In the genomic region with DNA sequence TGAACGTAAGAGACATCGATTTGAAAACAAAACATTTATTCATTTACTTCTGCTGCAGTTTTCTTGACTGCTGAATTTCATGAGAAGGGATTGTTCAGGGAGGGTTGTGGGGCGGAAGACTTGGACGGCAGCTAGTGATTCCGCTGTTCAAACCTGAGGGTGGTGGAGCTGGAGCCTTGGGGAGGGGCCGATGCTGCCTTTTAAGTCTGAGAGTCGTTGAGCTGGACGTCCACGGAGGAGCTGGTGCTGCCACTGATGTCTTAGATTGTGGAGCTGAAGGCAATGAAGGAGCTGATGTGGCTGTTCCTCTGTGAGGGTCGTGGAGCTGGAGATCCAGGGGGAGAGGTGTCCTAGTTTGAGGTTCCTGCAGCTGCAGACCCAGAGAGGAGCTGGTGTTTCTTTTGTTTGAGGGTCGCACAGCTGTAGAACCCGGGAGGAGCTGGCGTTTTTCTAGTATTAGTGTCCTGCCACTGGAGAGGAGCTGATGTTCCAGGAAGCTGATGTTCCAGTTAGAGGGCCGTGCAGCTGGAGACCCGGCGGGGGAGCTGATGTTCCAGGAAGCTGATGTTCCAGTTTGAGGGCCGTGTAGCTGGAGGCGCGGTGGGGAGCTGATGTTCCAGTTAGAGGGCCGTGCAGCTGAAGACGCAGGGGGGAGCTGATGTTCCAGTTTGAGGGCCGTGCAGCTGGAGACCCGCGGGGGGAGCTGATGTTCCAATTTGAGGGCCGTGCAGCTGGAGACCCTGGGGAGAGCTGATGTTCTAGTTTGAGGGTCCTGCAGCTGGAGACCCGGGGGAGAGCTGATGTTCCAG, we compare ENCODE assay signal across 11 cellular contexts.
DNase-seq lines count a peak whose midpoint lies in the region; ATAC-seq, FAIRE-seq and TF ChIP-seq lines count a peak whose summit lies in the region.
"Had no signal": no experiment of that assay in that cellular context is flagged by ENCODE, and none has a peak within 500 bp of the region (broad histone marks: within the 10 kb centered on the region; RNA-seq: fewer than 3 reads in every experiment).

No MANE protein-coding gene starts in this region.

- peaks cover 43% of the 10 kb centered on the region for H3K27me3 ChIP-seq in DND-41 (ENCODE audit: insufficient read depth, low read length, poor library complexity)

- no peak overlapping the region for H3K4me3 Mint-ChIP-seq in neural crest cell

- H3K4me1 ChIP-seq in DND-41 (ENCODE audit: insufficient read depth, low read length), result no peaks in the 10 kb centered on the region

- no peak overlapping the region for H3K9ac ChIP-seq in DND-41 (ENCODE audit: low read depth, low read length)

- ATAC-seq in DND-41 (ENCODE audit: insufficient read depth, low read depth), result peak; percentile 31; the same call in 1 of the 3 replicates
- no peak for ATAC-seq in HG03159 (IDR thresholded peaks at IDR 0.05; ENCODE audit: unreplicated experiment)
- ATAC-seq: activated CD4-positive, CD25-positive, alpha-beta regulatory T cell treated with anti-CD3 and anti-CD28 coated beads, Interleukin-2, amount 50 U/mL, for 24 hours had no signal

- DNase-seq in DND-41 (peak; percentile 9), NB4 (ENCODE audit: low read depth) (peak; percentile 62), dermis blood vessel endothelial cell (peak; percentile 43), neural crest cell (ENCODE audit: low read depth, low spot score) (no peak), D721Med (ENCODE audit: insufficient read length, low spot score) (no peak), 8988T (no peak)
- no peak for DNase-seq in stimulated activated CD4-positive, alpha-beta T cell treated with anti-CD3 and anti-CD28 coated beads, Interleukin-12 subunit alpha, Interleukin-12 subunit beta, amount 100 ng/mL, for 4 hours
- DNase-seq: stimulated activated CD4-positive, alpha-beta T cell treated with anti-CD3 and anti-CD28 coated beads, Interleukin-2, amount 100 ng/mL, for 48 hours had no signal

- H3K9me3 ChIP-seq in DND-41 (ENCODE audit: insufficient read depth, low read length, severe bottlenecking), result no peaks in the 10 kb centered on the region

- H3K4me2 ChIP-seq in DND-41 (ENCODE audit: insufficient read depth, low read length), result no peak overlapping the region

- FAIRE-seq in D721Med (lab: Jason Lieb, UNC), result no peak

- peaks cover 3% of the 10 kb centered on the region for H3K9me3 Mint-ChIP-seq in neural crest cell

- no peaks in the 10 kb centered on the region for H3K4me1 Mint-ChIP-seq in neural crest cell

- H3K4me3 ChIP-seq in DND-41 (ENCODE audit: low read depth in 1 of 2, low read length in 2 of 2) (no peak overlapping the region), NB4 (ENCODE audit: low read depth, low read length) (no peak overlapping the region)

- peak overlapping the region; percentile 31 for H3K27ac Mint-ChIP-seq in neural crest cell (ENCODE audit: unreplicated experiment)

- H2AFZ ChIP-seq in DND-41 (ENCODE audit: low read depth, low read length), result no peak overlapping the region

- peaks cover 26% of the 10 kb centered on the region for H4K20me1 ChIP-seq in DND-41 (ENCODE audit: insufficient read depth, low read length)

- TF ChIP-seq CTCF in DND-41 (IDR thresholded peaks at IDR 0.05; ENCODE audit: borderline replicate concordance, extremely low read depth, low read length, poor library complexity, severe bottlenecking) (peak; percentile 40), NB4 (IDR thresholded peaks at IDR 0.05; ENCODE audit: low read depth, low read length) (no peak), neural crest cell (conservative IDR thresholded peaks at IDR 0.05) (no peak), D721Med (IDR thresholded peaks at IDR 0.05; ENCODE audit: insufficient read depth, missing control alignments) (no peak)

- no peaks in the 10 kb centered on the region for H3K36me3 ChIP-seq in DND-41 (ENCODE audit: insufficient read depth, low read length)

- TF ChIP-seq POLR2A in NB4 (IDR thresholded peaks at IDR 0.05; ENCODE audit: extremely low read depth, insufficient read length), result no peak

- H3K36me3 Mint-ChIP-seq in neural crest cell (ENCODE audit: low read depth), result no peaks in the 10 kb centered on the region

- H3K27ac ChIP-seq in DND-41 (ENCODE audit: low read length), result no peak overlapping the region
- H3K27ac ChIP-seq: HL-60 had no signal

- H3K79me2 ChIP-seq in DND-41 (ENCODE audit: insufficient read depth, low read length), result no peaks in the 10 kb centered on the region

- peaks cover 34% of the 10 kb centered on the region for H3K27me3 Mint-ChIP-seq in neural crest cell (ENCODE audit: low read depth)

Comparison
In these comparisons a context has a peak if more than half of its experiments do, and no peak if none do; other contexts are left out.
1. DNase-seq: peak in DND-41 (single experiment), NB4 (single experiment) and dermis blood vessel endothelial cell (single experiment); none in neural crest cell (single experiment), D721Med (single experiment), 8988T (single experiment) and stimulated activated CD4-positive, alpha-beta T cell treated with anti-CD3 and anti-CD28 coated beads, Interleukin-12 subunit alpha, Interleukin-12 subunit beta, amount 100 ng/mL, for 4 hours (single experiment).